In genomic region chr7:11327633-11328032, GRCh38 we compare ENCODE assay signal across 13 cellular contexts.
DNase-seq lines count a peak whose midpoint lies in the region; ATAC-seq and TF ChIP-seq lines count a peak whose summit lies in the region.
"Had no signal": no experiment of that assay in that cellular context is flagged by ENCODE, and none has a peak within 500 bp of the region (broad histone marks: within the 10 kb centered on the region; RNA-seq: fewer than 3 reads in every experiment).

No MANE protein-coding gene starts in this region.

- H4K20me1 ChIP-seq in OCI-LY1 (ENCODE audit: insufficient read depth, low read length): no peaks in the 10 kb centered on the region

- H3K4me2 ChIP-seq in OCI-LY1 (ENCODE audit: low read length): no peak overlapping the region

- no peaks in the 10 kb centered on the region for H3K27me3 Mint-ChIP-seq in nephron (ENCODE audit: low read depth)

- no peaks in the 10 kb centered on the region for H3K36me3 ChIP-seq in OCI-LY1 (ENCODE audit: insufficient read depth, low read length)

- peak; percentile 58 for DNase-seq in DMS79 treated with DMSO at 0.1 percent for 48 hours (lab: John Stamatoyannopoulos, UW)
- DNase-seq in NCI-H1694 treated with DMSO at 0.1 percent for 48 hours (lab: John Stamatoyannopoulos, UW): peak; percentile 84
- DNase-seq in UCSD-AML1 (lab: John Stamatoyannopoulos, UW; ENCODE audit: unreplicated experiment): no peak
- no peak for DNase-seq in middle frontal gyrus (ENCODE audit: extremely low spot score, low spot score)
- DNase-seq: AML-193, Calu3, NCI-H146, NCI-H748 treated with DMSO at 0.1 percent for 48 hours had no signal

- H3K27me3 ChIP-seq in OCI-LY1 (ENCODE audit: insufficient read depth, low read length): no peaks in the 10 kb centered on the region

- no peaks in the 10 kb centered on the region for H3K79me2 ChIP-seq in OCI-LY1 (ENCODE audit: insufficient read depth, low read length)

- no peaks in the 10 kb centered on the region for H3F3A ChIP-seq in OCI-LY1 (ENCODE audit: insufficient read depth, low read length)

- H3K4me1 ChIP-seq in OCI-LY1 (ENCODE audit: insufficient read depth, low read length, severe bottlenecking): peaks cover 47% of the 10 kb centered on the region

- H3K9ac ChIP-seq in OCI-LY1 (ENCODE audit: low read length): no peak overlapping the region

- H3K4me3 Mint-ChIP-seq in nephron: no peak overlapping the region

- TF ChIP-seq CTCF in OCI-LY1 (IDR thresholded peaks at IDR 0.05; ENCODE audit: low read length) (no peak), nephron (IDR thresholded peaks at IDR 0.05; ENCODE audit: unreplicated experiment in 3 of 3) (no peak)

- H3K4me1 Mint-ChIP-seq in nephron: peaks cover 17% of the 10 kb centered on the region

- H2AFZ ChIP-seq in OCI-LY1 (ENCODE audit: low read length): no peak overlapping the region

- H3K9me2 ChIP-seq in OCI-LY1 (ENCODE audit: low read depth, low read length): no peaks in the 10 kb centered on the region

- H3K36me3 Mint-ChIP-seq in nephron (ENCODE audit: low read depth): no peaks in the 10 kb centered on the region

- H3K4me3 ChIP-seq in OCI-LY1 (ENCODE audit: low read depth, low read length, poor library complexity, severe bottlenecking): no peak overlapping the region

- H3K9me3 Mint-ChIP-seq in nephron: peaks cover 4% of the 10 kb centered on the region

- H3K27ac Mint-ChIP-seq in nephron: peak overlapping the region; percentile 15 to 88 (median 36)

- no peak for ATAC-seq in GM21360 (IDR thresholded peaks at IDR 0.05; ENCODE audit: unreplicated experiment)
- ATAC-seq: Panc1, SK-N-SH treated with all-trans-retinoic acid at 6 μM for 48 hours had no signal

- H3K27ac ChIP-seq in OCI-LY1 (ENCODE audit: low read depth, low read length, poor library complexity, severe bottlenecking): peak overlapping the region; percentile 10

- H3K9me3 ChIP-seq in OCI-LY1 (ENCODE audit: low read length): no peaks in the 10 kb centered on the region

Comparison
In these comparisons a context has a peak if more than half of its experiments do, and no peak if none do; other contexts are left out.
1. DNase-seq: peak in DMS79 treated with DMSO at 0.1 percent for 48 hours (single experiment) and NCI-H1694 treated with DMSO at 0.1 percent for 48 hours (single experiment); none in UCSD-AML1 (single experiment) and middle frontal gyrus (single experiment).